Comparison of ENCODE assay signal across 8 cellular contexts in the genomic region with DNA sequence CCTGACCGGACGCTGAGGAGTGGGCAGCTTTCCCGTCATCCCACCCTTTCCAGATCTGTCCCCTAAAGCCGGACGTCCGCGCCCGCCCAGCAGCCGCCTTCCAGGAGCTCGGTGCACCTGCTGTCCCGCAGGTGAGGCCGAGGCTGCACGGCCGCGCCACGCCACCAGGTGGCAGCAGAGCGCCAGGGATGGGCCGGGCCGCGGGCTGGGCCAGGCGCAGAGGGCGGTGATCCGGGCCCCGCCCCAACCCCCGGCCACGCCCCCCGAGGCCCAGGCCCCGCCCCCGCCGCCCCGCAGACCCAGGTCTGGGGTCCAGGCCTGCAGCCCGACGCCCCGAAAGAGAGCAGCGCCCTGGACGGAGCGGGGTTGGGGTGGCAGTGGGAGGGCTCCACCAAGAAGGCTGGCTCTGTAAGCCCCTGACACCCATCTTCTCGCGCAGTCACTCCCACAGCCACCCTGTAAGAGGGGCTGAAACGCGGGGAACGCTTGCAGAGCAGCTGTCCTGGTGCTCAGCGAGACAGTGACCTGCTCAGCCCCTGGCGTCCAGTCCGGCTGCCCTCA. TPM values are rescaled to one million over a fixed set of nuclear protein-coding genes. Genes with fewer than 3 reads are reported as not detected.
DNase-seq lines count a peak whose midpoint lies in the region; ATAC-seq and TF ChIP-seq lines count a peak whose summit lies in the region.

No MANE protein-coding gene starts in this region.

- DNase-seq in DMS153 treated with DMSO at 0.1 percent for 48 hours (lab: John Stamatoyannopoulos, UW; ENCODE audit: unreplicated experiment) (peak; percentile 60), Peyer's patch (peak; percentile 68 to 94 (median 91)), glutamatergic neuron (peak; percentile 81), posterior cingulate gyrus (peak in 9 of 10 donors; percentile 47 to 97 (median 78)), upper lobe of right lung (peak; percentile 90), NCI-H510A treated with DMSO at 0.1 percent for 48 hours (lab: John Stamatoyannopoulos, UW) (no peak)
- DNase-seq in activated effector memory CD4-positive, alpha-beta T cell treated with Interleukin-2 at 50 U/mL for 16 hours, result peak; percentile 75

- peak; percentile 91 for ATAC-seq in upper lobe of right lung

- peaks cover 3% of the 10 kb centered on the region for H3K9me3 Mint-ChIP-seq in glutamatergic neuron (ENCODE audit: unreplicated experiment)

- TF ChIP-seq POLR2A in Peyer's patch (IDR thresholded peaks at IDR 0.05), result no peak

- POLR2A ChIA-PET in HEK293 (lab: Yijun Ruan, JAX), result no interaction called here

- H3K4me3 Mint-ChIP-seq in glutamatergic neuron (ENCODE audit: unreplicated experiment), result peak overlapping the region; percentile 42

- peaks cover 7% of the 10 kb centered on the region for H3K36me3 Mint-ChIP-seq in glutamatergic neuron (ENCODE audit: unreplicated experiment)

- H3K9me3 ChIP-seq in HEK293 (ENCODE audit: control insufficient read depth, insufficient read depth, low read depth, low read length) (no peaks in the 10 kb centered on the region), Peyer's patch (no peaks in the 10 kb centered on the region), upper lobe of right lung (no peaks in the 10 kb centered on the region)

- intact Hi-C loops in posterior cingulate gyrus (cut with DNase I) (loop anchor here (1.0 to 2.0 kb wide), 2 partner anchors 315 to 451 kb away; no protein-coding TSS in a partner anchor), upper lobe of right lung (cut with DNase I) (loop anchor here (5.0 to 10.0 kb wide), 2 partner anchors 450 to 523 kb away; no protein-coding TSS in a partner anchor)

- H3K4me1 Mint-ChIP-seq in glutamatergic neuron (ENCODE audit: low read depth, unreplicated experiment), result peaks cover 7% of the 10 kb centered on the region

- TF ChIP-seq CTCF in HEK293 (tag by site-specific recombination; IDR thresholded peaks at IDR 0.05) (peak; percentile 71; the same call in 1 of the 2 replicates), Peyer's patch (IDR thresholded peaks at IDR 0.05) (peak; percentile 81 to 97 (median 93)), glutamatergic neuron (IDR thresholded peaks at IDR 0.05; ENCODE audit: partially characterized antibody, unreplicated experiment) (peak; percentile 99), upper lobe of right lung (IDR thresholded peaks at IDR 0.05) (peak; percentile 91)

- H3K4me3 ChIP-seq in HEK293 (ENCODE audit: low read depth, low read length) (no peak overlapping the region), Peyer's patch (peak overlapping the region in 2 of 4 donors; percentile 18 to 29), upper lobe of right lung (no peak overlapping the region)

- no peaks in the 10 kb centered on the region for H3K27me3 ChIP-seq in Peyer's patch
- H3K27me3 ChIP-seq in upper lobe of right lung, result no peaks in the 10 kb centered on the region

- H3K27me3 Mint-ChIP-seq in glutamatergic neuron (ENCODE audit: unreplicated experiment), result peaks cover 4% of the 10 kb centered on the region

- peaks cover 5% of the 10 kb centered on the region; the same call in 1 of the 2 replicates for H3K4me1 ChIP-seq in HEK293 (ENCODE audit: control insufficient read depth, insufficient read depth, low read length)
- H3K4me1 ChIP-seq in Peyer's patch, result peaks cover 0 to 44% (median 6%) of the 10 kb centered on the region in 4 donors
- H3K4me1 ChIP-seq in upper lobe of right lung, result peaks cover 12% of the 10 kb centered on the region

- H3K27ac Mint-ChIP-seq in glutamatergic neuron (ENCODE audit: unreplicated experiment), result no peak overlapping the region

- H3K27ac ChIP-seq in HEK293 (ENCODE audit: extremely low read depth, low read depth, low read length) (no peak overlapping the region), Peyer's patch (peak overlapping the region in 3 of 4 donors; percentile 70 to 88 (median 79)), upper lobe of right lung (no peak overlapping the region)

- no peaks in the 10 kb centered on the region for H3K36me3 ChIP-seq in HEK293 (ENCODE audit: control insufficient read depth in 2 of 2, insufficient read depth in 1 of 2, low read length in 2 of 2)
- H3K36me3 ChIP-seq in Peyer's patch, result no peaks in the 10 kb centered on the region
- H3K36me3 ChIP-seq in upper lobe of right lung, result no peaks in the 10 kb centered on the region

- CTCF ChIA-PET in HEK293 (lab: Yijun Ruan, JAX), result interaction anchor here (0.6 to 1.8 kb wide), 31 partner anchors 9 to 743 kb away, joined by 3 to 10 read pairs (median 3); no protein-coding TSS in a partner anchor

TF ChIP-seq in HEK293, 187 proteins besides CTCF, POLR2A, EP300 and RAD21 (continues in another document):
- TF ChIP-seq ZNF549 (tag by site-specific recombination; IDR thresholded peaks at IDR 0.05) (no peak), ZNF248 (tag by site-specific recombination; IDR thresholded peaks at IDR 0.05) (no peak), KLF9 (tag by site-specific recombination; IDR thresholded peaks at IDR 0.05; ENCODE audit: low read depth) (peak; percentile 14; the same call in 1 of the 2 replicates), GLI4 (tag by site-specific recombination; IDR thresholded peaks at IDR 0.05) (no peak), GFI1B (tag by site-specific recombination; IDR thresholded peaks at IDR 0.05) (no peak), ZNF626 (tag by site-specific recombination; IDR thresholded peaks at IDR 0.05) (no peak), ZNF132 (tag by site-specific recombination; IDR thresholded peaks at IDR 0.05; ENCODE audit: borderline replicate concordance) (no peak), ZEB2 (tag by site-specific recombination; IDR thresholded peaks at IDR 0.05) (peak; percentile 52; the same call in 1 of the 2 replicates), ZNF654 (tag by site-specific recombination; IDR thresholded peaks at IDR 0.05; ENCODE audit: low read depth) (peak; percentile 26; the same call in 1 of the 2 replicates)
- TF ChIP-seq, protein P1, sequence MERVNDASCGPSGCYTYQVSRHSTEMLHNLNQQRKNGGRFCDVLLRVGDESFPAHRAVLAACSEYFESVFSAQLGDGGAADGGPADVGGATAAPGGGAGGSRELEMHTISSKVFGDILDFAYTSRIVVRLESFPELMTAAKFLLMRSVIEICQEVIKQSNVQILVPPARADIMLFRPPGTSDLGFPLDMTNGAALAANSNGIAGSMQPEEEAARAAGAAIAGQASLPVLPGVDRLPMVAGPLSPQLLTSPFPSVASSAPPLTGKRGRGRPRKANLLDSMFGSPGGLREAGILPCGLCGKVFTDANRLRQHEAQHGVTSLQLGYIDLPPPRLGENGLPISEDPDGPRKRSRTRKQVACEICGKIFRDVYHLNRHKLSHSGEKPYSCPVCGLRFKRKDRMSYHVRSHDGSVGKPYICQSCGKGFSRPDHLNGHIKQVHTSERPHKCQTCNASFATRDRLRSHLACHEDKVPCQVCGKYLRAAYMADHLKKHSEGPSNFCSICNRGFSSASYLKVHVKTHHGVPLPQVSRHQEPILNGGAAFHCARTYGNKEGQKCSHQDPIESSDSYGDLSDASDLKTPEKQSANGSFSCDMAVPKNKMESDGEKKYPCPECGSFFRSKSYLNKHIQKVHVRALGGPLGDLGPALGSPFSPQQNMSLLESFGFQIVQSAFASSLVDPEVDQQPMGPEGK (tag by site-specific recombination; IDR thresholded peaks at IDR 0.05), result 0 out of 2 replicates have a peak, but pooled peaks have one; percentile 15
- TF ChIP-seq, protein P2, sequence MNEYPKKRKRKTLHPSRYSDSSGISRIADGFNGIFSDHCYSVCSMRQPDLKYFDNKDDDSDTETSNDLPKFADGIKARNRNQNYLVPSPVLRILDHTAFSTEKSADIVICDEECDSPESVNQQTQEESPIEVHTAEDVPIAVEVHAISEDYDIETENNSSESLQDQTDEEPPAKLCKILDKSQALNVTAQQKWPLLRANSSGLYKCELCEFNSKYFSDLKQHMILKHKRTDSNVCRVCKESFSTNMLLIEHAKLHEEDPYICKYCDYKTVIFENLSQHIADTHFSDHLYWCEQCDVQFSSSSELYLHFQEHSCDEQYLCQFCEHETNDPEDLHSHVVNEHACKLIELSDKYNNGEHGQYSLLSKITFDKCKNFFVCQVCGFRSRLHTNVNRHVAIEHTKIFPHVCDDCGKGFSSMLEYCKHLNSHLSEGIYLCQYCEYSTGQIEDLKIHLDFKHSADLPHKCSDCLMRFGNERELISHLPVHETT (tag by site-specific recombination; IDR thresholded peaks at IDR 0.05), result no peak
- TF ChIP-seq, protein P3, sequence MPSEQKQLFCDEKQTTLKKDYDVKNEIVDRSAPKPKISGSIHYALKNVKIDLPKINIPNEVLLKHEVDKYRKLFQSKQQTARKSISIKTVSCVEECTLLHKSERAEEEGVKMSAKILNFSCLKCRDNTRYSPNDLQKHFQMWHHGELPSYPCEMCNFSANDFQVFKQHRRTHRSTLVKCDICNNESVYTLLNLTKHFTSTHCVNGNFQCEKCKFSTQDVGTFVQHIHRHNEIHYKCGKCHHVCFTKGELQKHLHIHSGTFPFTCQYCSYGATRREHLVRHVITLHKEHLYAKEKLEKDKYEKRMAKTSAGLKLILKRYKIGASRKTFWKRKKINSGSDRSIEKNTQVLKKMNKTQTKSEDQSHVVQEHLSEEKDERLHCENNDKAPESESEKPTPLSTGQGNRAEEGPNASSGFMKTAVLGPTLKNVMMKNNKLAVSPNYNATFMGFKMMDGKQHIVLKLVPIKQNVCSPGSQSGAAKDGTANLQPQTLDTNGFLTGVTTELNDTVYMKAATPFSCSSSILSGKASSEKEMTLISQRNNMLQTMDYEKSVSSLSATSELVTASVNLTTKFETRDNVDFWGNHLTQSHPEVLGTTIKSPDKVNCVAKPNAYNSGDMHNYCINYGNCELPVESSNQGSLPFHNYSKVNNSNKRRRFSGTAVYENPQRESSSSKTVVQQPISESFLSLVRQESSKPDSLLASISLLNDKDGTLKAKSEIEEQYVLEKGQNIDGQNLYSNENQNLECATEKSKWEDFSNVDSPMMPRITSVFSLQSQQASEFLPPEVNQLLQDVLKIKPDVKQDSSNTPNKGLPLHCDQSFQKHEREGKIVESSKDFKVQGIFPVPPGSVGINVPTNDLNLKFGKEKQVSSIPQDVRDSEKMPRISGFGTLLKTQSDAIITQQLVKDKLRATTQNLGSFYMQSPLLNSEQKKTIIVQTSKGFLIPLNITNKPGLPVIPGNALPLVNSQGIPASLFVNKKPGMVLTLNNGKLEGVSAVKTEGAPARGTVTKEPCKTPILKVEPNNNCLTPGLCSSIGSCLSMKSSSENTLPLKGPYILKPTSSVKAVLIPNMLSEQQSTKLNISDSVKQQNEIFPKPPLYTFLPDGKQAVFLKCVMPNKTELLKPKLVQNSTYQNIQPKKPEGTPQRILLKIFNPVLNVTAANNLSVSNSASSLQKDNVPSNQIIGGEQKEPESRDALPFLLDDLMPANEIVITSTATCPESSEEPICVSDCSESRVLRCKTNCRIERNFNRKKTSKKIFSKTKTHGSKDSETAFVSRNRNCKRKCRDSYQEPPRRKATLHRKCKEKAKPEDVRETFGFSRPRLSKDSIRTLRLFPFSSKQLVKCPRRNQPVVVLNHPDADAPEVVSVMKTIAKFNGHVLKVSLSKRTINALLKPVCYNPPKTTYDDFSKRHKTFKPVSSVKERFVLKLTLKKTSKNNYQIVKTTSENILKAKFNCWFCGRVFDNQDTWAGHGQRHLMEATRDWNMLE (tag by site-specific recombination; conservative IDR thresholded peaks at IDR 0.05; ENCODE audit: low read depth), result no peak

RNA-seq across cellular contexts. Expression of a gene that starts 32.2 kb away (rescaled TPM):
- total RNA-seq in Peyer's patch (not detected), glutamatergic neuron (ENCODE audit: unreplicated experiment) (not detected), upper lobe of right lung (not detected)

Comparison
In these comparisons a context has a peak if more than half of its experiments do, and no peak if none do; other contexts are left out.
1. H3K27ac ChIP-seq: peak in Peyer's patch (3 of 4); none in HEK293 (single experiment) and upper lobe of right lung (single experiment).
2. Peak in every context shown above with its lines, with median percentiles within 50 percentile points of each other: CTCF ChIP-seq.